Comparison of ENCODE assay signal across 14 cellular contexts in genomic region chr2:133887676-133888040, GRCh38.
DNase-seq lines count a peak whose midpoint lies in the region; ATAC-seq and TF ChIP-seq lines count a peak whose summit lies in the region.
"Had no signal": no experiment of that assay in that cellular context is flagged by ENCODE, and none has a peak within 500 bp of the region (broad histone marks: within the 10 kb centered on the region; RNA-seq: fewer than 3 reads in every experiment).

No MANE protein-coding gene starts in this region.

- H3K27me3 ChIP-seq in mammary epithelial cell (ENCODE audit: insufficient read depth, low read length) = no peaks in the 10 kb centered on the region
- H3K27me3 ChIP-seq: BE2C had no signal

- no peaks in the 10 kb centered on the region for H3K36me3 ChIP-seq in mammary epithelial cell (ENCODE audit: insufficient read depth, low read length)
- H3K36me3 ChIP-seq: BE2C, HAP-1 had no signal

- intact Hi-C loops in mammary epithelial cell (cut with micrococcal nuclease) (loop anchor here (2.0 to 5.0 kb wide), 3 partner anchors 320 to 1010 kb away; no protein-coding TSS in a partner anchor), MCF 10A (cut with micrococcal nuclease) (loop anchor here (2.0 to 5.0 kb wide), 5 partner anchors 231 to 1010 kb away; no protein-coding TSS in a partner anchor)

- peaks cover 16% of the 10 kb centered on the region for H3K4me1 ChIP-seq in mammary epithelial cell (ENCODE audit: insufficient read depth, low read length)
- H3K4me1 ChIP-seq: BE2C, HAP-1 had no signal

- no peak overlapping the region for H3K4me3 ChIP-seq in mammary epithelial cell (replicated peaks in 1 of 3; ENCODE audit: insufficient read depth in 1 of 3, low read depth in 2 of 3, low read length in 3 of 3)
- H3K4me3 ChIP-seq: GM12878, HAP-1 had no signal

- H3K4me3 Mint-ChIP-seq in MCF 10A (ENCODE audit: unreplicated experiment) = no peak overlapping the region
- no peak overlapping the region for H3K4me3 Mint-ChIP-seq in mesothelial cell of epicardium
- H3K4me3 Mint-ChIP-seq: CD4-positive, alpha-beta memory T cell had no signal

- BruUV-seq in mammary epithelial cell (replicated peaks; lab: Mats Ljungman, UMichigan) (no TSS peak), MCF 10A (replicated peaks; lab: Mats Ljungman, UMichigan) (no TSS peak)

- no peak overlapping the region for H2AFZ ChIP-seq in mammary epithelial cell (ENCODE audit: low read depth, low read length)

- WGBS in mammary epithelial cell (ENCODE audit: low coverage, missing lambda C conversion rate) = 65% methylated on average over 4 of the region's 4 CpGs

- H3K9me3 Mint-ChIP-seq in MCF 10A (ENCODE audit: unreplicated experiment) (no peaks in the 10 kb centered on the region), mesothelial cell of epicardium (no peaks in the 10 kb centered on the region)

- H3K27ac Mint-ChIP-seq in MCF 10A (ENCODE audit: low read depth, unreplicated experiment) (no peak overlapping the region), mesothelial cell of epicardium (peak overlapping the region; percentile 8)
- H3K27ac Mint-ChIP-seq: CD4-positive, alpha-beta memory T cell had no signal

- no peak overlapping the region for H3K27ac ChIP-seq in mammary epithelial cell (ENCODE audit: insufficient read depth, low read depth, low read length)
- H3K27ac ChIP-seq: C4-2B had no signal

- no peak for TF ChIP-seq CTCF in mammary epithelial cell (conservative IDR thresholded peaks at IDR 0.05 in 1 of 2, IDR thresholded peaks at IDR 0.05 in 1 of 2; ENCODE audit: extremely low read depth in 1 of 2, insufficient read depth in 1 of 2, low read depth in 1 of 2, low read length in 2 of 2)
- no peak for TF ChIP-seq CTCF in MCF 10A (IDR thresholded peaks at IDR 0.05; ENCODE audit: unreplicated experiment)
- TF ChIP-seq CTCF in mesothelial cell of epicardium (IDR thresholded peaks at IDR 0.05; ENCODE audit: unreplicated experiment) = no peak

- H3K27me3 Mint-ChIP-seq in MCF 10A (ENCODE audit: insufficient read depth, unreplicated experiment) (peaks cover 14% of the 10 kb centered on the region), mesothelial cell of epicardium (ENCODE audit: low read depth) (peaks cover 44% of the 10 kb centered on the region)

- DNase-seq in mammary epithelial cell (peak; percentile 0), MCF 10A (ENCODE audit: unreplicated experiment) (no peak), cerebellar cortex (ENCODE audit: low spot score) (peak; percentile 6), mesothelial cell of epicardium (ENCODE audit: low spot score in 2 of 2, unreplicated experiment in 2 of 2) (no peak), NCI-H128 (lab: John Stamatoyannopoulos, UW; ENCODE audit: unreplicated experiment) (no peak), AG08396 (ENCODE audit: low spot score) (no peak)
- DNase-seq: 8988T; BE2C; CD4-positive, alpha-beta memory T cell; DMS79 had no signal

- POLR2A ChIA-PET in MCF 10A (lab: Yijun Ruan, JAX) = no interaction called here

- H3K4me1 Mint-ChIP-seq in MCF 10A (ENCODE audit: insufficient read depth, unreplicated experiment) = peaks cover 7% of the 10 kb centered on the region
- H3K4me1 Mint-ChIP-seq in mesothelial cell of epicardium = peaks cover 23% of the 10 kb centered on the region

- no peak for ATAC-seq in GM21360 (IDR thresholded peaks at IDR 0.05; ENCODE audit: unreplicated experiment)
- ATAC-seq: GM12878 had no signal

- H3K36me3 Mint-ChIP-seq in MCF 10A (ENCODE audit: insufficient read depth, unreplicated experiment) (no peaks in the 10 kb centered on the region), mesothelial cell of epicardium (no peaks in the 10 kb centered on the region)
- H3K36me3 Mint-ChIP-seq: CD4-positive, alpha-beta memory T cell had no signal

- no peaks in the 10 kb centered on the region for H3K9me3 ChIP-seq in mammary epithelial cell (replicated peaks; ENCODE audit: insufficient read depth, low read length)
- H3K9me3 ChIP-seq: BE2C, HAP-1 had no signal

- H3K4me2 ChIP-seq in mammary epithelial cell (ENCODE audit: insufficient read depth, low read depth, low read length) = no peak overlapping the region

- no peaks in the 10 kb centered on the region for H3K79me2 ChIP-seq in mammary epithelial cell (ENCODE audit: insufficient read depth, low read length)

- no peaks in the 10 kb centered on the region for H4K20me1 ChIP-seq in mammary epithelial cell (ENCODE audit: insufficient read depth, low read length)

- in situ Hi-C loops in mammary epithelial cell (cut with MboI; ENCODE audit: low sequenced_read_pairs in 2 of 2) = loop anchor here (25.0 kb wide), 3 partner anchors 325 to 525 kb away; no protein-coding TSS in a partner anchor

- H3K9ac ChIP-seq in mammary epithelial cell (ENCODE audit: insufficient read depth, low read length) = no peak overlapping the region

- dilution Hi-C loops in mammary epithelial cell (cut with HindIII; ENCODE audit: low sequenced_read_pairs) = no loop called here

- CTCF ChIA-PET in mammary epithelial cell (lab: Charles Lee; ENCODE audit: low non-redundant PET) (no interaction called here), MCF 10A (lab: Yijun Ruan, JAX) (interaction anchor here (0.6 to 7.3 kb wide), 15 partner anchors 51 to 1033 kb away, joined by 3 to 61 read pairs (median 4); no protein-coding TSS in a partner anchor)

Comparison
In these comparisons a context has a peak if more than half of its experiments do, and no peak if none do; other contexts are left out.
1. DNase-seq: peak in mammary epithelial cell (single experiment) and cerebellar cortex (single experiment); none in MCF 10A (single experiment), mesothelial cell of epicardium (0 of 2), NCI-H128 (single experiment) and AG08396 (single experiment).